In the genomic region with DNA sequence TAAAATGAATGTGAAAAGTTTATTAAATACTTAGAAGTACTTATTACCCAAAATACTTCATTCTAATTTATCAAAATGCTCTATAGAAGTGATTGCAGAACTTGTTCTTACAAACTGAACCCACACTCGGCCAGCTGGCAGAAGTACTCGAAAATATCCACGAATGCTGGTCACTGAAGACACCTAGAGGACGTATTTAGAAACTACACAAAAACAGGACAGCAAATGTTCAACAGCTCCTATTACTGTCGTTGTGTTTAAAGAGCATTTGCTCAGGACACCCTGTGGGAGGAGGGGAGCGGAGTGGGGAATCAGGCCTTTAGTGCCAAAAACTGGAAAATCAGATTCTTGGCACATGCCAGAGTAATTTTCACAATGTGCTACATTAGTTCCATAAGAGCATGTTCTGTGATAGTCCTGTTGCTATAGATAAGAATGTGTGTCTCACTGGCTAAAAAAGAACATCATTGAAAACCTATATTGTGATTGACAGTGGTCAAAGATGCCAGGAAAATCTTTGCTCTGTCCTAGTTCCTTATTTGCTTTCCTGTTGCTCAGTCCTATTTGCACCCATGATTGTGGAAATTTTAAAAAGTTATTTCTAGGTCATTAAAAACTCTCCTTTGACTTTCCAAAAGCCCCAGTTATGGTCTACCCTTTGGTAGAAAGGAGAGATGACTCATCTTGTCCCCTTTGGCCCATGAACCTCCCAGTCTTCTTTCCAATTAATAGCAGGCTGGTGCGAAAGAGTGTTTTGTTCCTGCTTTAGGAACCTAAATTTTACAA, we compare ENCODE assay signal across 8 cellular contexts. TPM values are rescaled to one million over a fixed set of nuclear protein-coding genes. Genes with fewer than 3 reads are reported as not detected.
DNase-seq lines count a peak whose midpoint lies in the region; ATAC-seq and TF ChIP-seq lines count a peak whose summit lies in the region.

No MANE protein-coding gene starts in this region.

- H3K27me3 ChIP-seq in A673 (replicated peaks; ENCODE audit: insufficient read depth, low read depth, low read length, poor library complexity) = no peaks in the 10 kb centered on the region
- H3K27me3 ChIP-seq in WERI-Rb-1 (ENCODE audit: insufficient read depth, low read depth, severe bottlenecking) = peaks cover 76% of the 10 kb centered on the region
- no peaks in the 10 kb centered on the region for H3K27me3 ChIP-seq in lower lobe of right lung (ENCODE audit: low read depth)

- H3K4me3 ChIP-seq in A673 (ENCODE audit: low read depth, low read length, poor library complexity, severe bottlenecking) (no peak overlapping the region), WERI-Rb-1 (ENCODE audit: low read depth, low read length) (no peak overlapping the region), lower lobe of right lung (no peak overlapping the region)

- H3K9me3 ChIP-seq in A673 (ENCODE audit: low read depth, low read length, poor library complexity, severe bottlenecking) (no peaks in the 10 kb centered on the region), WERI-Rb-1 (ENCODE audit: severe bottlenecking) (no peaks in the 10 kb centered on the region), lower lobe of right lung (no peaks in the 10 kb centered on the region)

- DNase-seq in A673 (ENCODE audit: low spot score) (peak; percentile 90), NCI-H2227 (lab: John Stamatoyannopoulos, UW; ENCODE audit: unreplicated experiment) (peak; percentile 59), WERI-Rb-1 (peak; percentile 20), lower lobe of right lung (no peak)
- peak; percentile 16 for DNase-seq in effector CD4-positive, alpha-beta T cell
- peak; percentile 9 for DNase-seq in stimulated activated CD8-positive, alpha-beta memory T cell treated with anti-CD3 and anti-CD28 coated beads, Interleukin-15, amount 100 ng/mL, for 1 hour (ENCODE audit: low read depth)

- H3K36me3 ChIP-seq in A673 (ENCODE audit: insufficient read depth, low read length, poor library complexity, severe bottlenecking) = no peaks in the 10 kb centered on the region
- H3K36me3 ChIP-seq in WERI-Rb-1 = no peaks in the 10 kb centered on the region
- H3K36me3 ChIP-seq in lower lobe of right lung = no peaks in the 10 kb centered on the region

- intact Hi-C loops in A673 (cut with micrococcal nuclease; ENCODE audit: unreplicated experiment) (loop anchor here (2.0 to 5.0 kb wide), 5 partner anchors 79 to 642 kb away; a partner anchor contains a TSS), lower lobe of right lung (cut with DNase I) (no loop called here)

- H3K4me1 ChIP-seq in A673 (ENCODE audit: insufficient read depth, low read length, poor library complexity, severe bottlenecking) (peaks cover 7% of the 10 kb centered on the region), lower lobe of right lung (no peaks in the 10 kb centered on the region)

- TF ChIP-seq CTCF in A673 (conservative IDR thresholded peaks at IDR 0.05; ENCODE audit: low read depth, low read length) = peak; percentile 82
- TF ChIP-seq CTCF in WERI-Rb-1 (IDR thresholded peaks at IDR 0.05; ENCODE audit: low read depth, low read length) = peak; percentile 52; the same call in 1 of the 2 replicates
- peak; percentile 66 for TF ChIP-seq CTCF in lower lobe of right lung (IDR thresholded peaks at IDR 0.05)

- ATAC-seq in GM18498 (IDR thresholded peaks at IDR 0.05; ENCODE audit: unreplicated experiment) = peak; percentile 89
- peak; percentile 79 for ATAC-seq in HG03064 (IDR thresholded peaks at IDR 0.05; ENCODE audit: low read depth, unreplicated experiment)
- ATAC-seq in lower lobe of right lung = peak; percentile 86 to 88

- H3K27ac ChIP-seq in A673 (ENCODE audit: low read depth, low read length, poor library complexity, severe bottlenecking) = no peak overlapping the region
- no peak overlapping the region for H3K27ac ChIP-seq in WERI-Rb-1
- no peak overlapping the region for H3K27ac ChIP-seq in lower lobe of right lung

- CTCF ChIA-PET in A673 (lab: Charles Lee) = interaction anchor here (0.9 to 1.7 kb wide), 5 partner anchors 61 to 490 kb away, joined by 3 to 5 read pairs (median 4); no protein-coding TSS in a partner anchor

- no TSS peak for BruUV-seq in A673 (replicated peaks; lab: Mats Ljungman, UMichigan)

- POLR2A ChIA-PET in A673 (lab: Charles Lee; ENCODE audit: low non-redundant PET) = interaction anchor here (0.7 kb wide), 1 partner anchor 168 kb away, joined by 3 read pairs; no protein-coding TSS in a partner anchor

RNA-seq across cellular contexts. Expression of a gene that starts 49.0 kb away (rescaled TPM):
- total RNA-seq in A673 (2021) (21.9 and 24.8 TPM in 2 replicates), lower lobe of right lung (24.3 TPM)
